Comparison of ENCODE assay signal across 8 cellular contexts in the genomic region with DNA sequence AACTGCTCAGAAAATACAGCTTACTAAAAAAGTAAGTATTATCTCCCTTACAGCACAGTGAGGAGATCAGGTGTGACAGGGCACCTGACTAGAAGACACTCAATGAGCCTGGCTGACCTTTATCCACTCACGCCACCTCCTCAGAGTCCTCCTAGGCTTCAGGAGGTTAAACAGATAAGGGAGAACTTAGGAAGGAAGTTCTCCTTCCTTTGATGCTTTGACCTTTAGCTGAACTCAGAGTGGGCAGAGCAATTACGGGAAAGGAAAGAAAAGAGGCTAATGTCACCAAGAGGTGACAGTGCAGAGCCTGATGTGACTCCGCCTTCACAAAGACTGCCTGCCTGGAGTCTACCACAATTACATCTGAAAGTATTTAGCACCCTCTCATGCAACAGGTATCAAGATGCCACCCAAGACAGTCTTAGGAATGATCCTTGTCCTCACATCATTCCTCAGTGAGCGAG. TPM values are rescaled to one million over a fixed set of nuclear protein-coding genes. Genes with fewer than 3 reads are reported as not detected.
DNase-seq lines count a peak whose midpoint lies in the region; ATAC-seq, FAIRE-seq and TF ChIP-seq lines count a peak whose summit lies in the region.
"Had no signal": no experiment of that assay in that cellular context is flagged by ENCODE, and none has a peak within 500 bp of the region (broad histone marks: within the 10 kb centered on the region; RNA-seq: fewer than 3 reads in every experiment).

No MANE protein-coding gene starts in this region.

- H3K4me2 ChIP-seq in Karpas-422 (ENCODE audit: low read depth, low read length, poor library complexity, severe bottlenecking): no peak overlapping the region

- H3K36me3 ChIP-seq in Karpas-422 (ENCODE audit: insufficient read depth, low read length): no peaks in the 10 kb centered on the region

- peak overlapping the region; percentile 93 for H3K27ac Mint-ChIP-seq in activated CD4-positive, alpha-beta memory T cell treated with anti-CD3 and anti-CD28 coated beads, Interleukin-2, amount 10 ng/mL, durations not matched to agents 7 days and 5 days
- H3K27ac Mint-ChIP-seq in progenitor cell of endocrine pancreas: peak overlapping the region; percentile 57

- FAIRE-seq in GM19239 (lab: Jason Lieb, UNC): peak; percentile 98

- H3K27ac ChIP-seq in foreskin keratinocyte (no peak overlapping the region), Karpas-422 (ENCODE audit: low read length) (no peak overlapping the region)

- TF ChIP-seq CTCF in progenitor cell of endocrine pancreas (IDR thresholded peaks at IDR 0.05; ENCODE audit: unreplicated experiment) (no peak), foreskin keratinocyte (conservative IDR thresholded peaks at IDR 0.05) (no peak)

- H3K36me3 Mint-ChIP-seq in activated CD4-positive, alpha-beta memory T cell treated with anti-CD3 and anti-CD28 coated beads, Interleukin-2, amount 10 ng/mL, durations not matched to agents 7 days and 5 days (ENCODE audit: low read depth): peaks cover 11% of the 10 kb centered on the region
- no peaks in the 10 kb centered on the region for H3K36me3 Mint-ChIP-seq in progenitor cell of endocrine pancreas (ENCODE audit: insufficient read depth)

- H3K4me1 Mint-ChIP-seq in activated CD4-positive, alpha-beta memory T cell treated with anti-CD3 and anti-CD28 coated beads, Interleukin-2, amount 10 ng/mL, durations not matched to agents 7 days and 5 days: peaks cover 79% of the 10 kb centered on the region
- peaks cover 32% of the 10 kb centered on the region for H3K4me1 Mint-ChIP-seq in progenitor cell of endocrine pancreas (ENCODE audit: low read depth)

- H3K9me3 ChIP-seq in Karpas-422 (ENCODE audit: low read length): no peaks in the 10 kb centered on the region

- no peaks in the 10 kb centered on the region for H3K9me3 Mint-ChIP-seq in activated CD4-positive, alpha-beta memory T cell treated with anti-CD3 and anti-CD28 coated beads, Interleukin-2, amount 10 ng/mL, durations not matched to agents 7 days and 5 days
- H3K9me3 Mint-ChIP-seq in progenitor cell of endocrine pancreas (ENCODE audit: low read depth): peaks cover 1% of the 10 kb centered on the region
- H3K9me3 Mint-ChIP-seq: dendritic cell treated with granulocyte-macrophage colony-stimulating factor and Interleukin-4, amounts not matched to agents 40 ng/mL and 50 ng/mL, for 4 days had no signal

- H3K4me1 ChIP-seq in foreskin keratinocyte (no peaks in the 10 kb centered on the region), Karpas-422 (ENCODE audit: low read length) (peaks cover 25% of the 10 kb centered on the region)

- CTCF ChIA-PET in activated CD4-positive, alpha-beta memory T cell treated with anti-CD3 and anti-CD28 coated beads, Interleukin-2, amount 10 ng/mL, durations not matched to agents 7 days and 5 days (lab: Charles Lee): interaction anchor here (0.6 to 3.9 kb wide), 9 partner anchors 16 to 192 kb away, joined by 3 to 15 read pairs (median 4); no protein-coding TSS in a partner anchor

- no peaks in the 10 kb centered on the region for H3K27me3 Mint-ChIP-seq in activated CD4-positive, alpha-beta memory T cell treated with anti-CD3 and anti-CD28 coated beads, Interleukin-2, amount 10 ng/mL, durations not matched to agents 7 days and 5 days
- no peaks in the 10 kb centered on the region for H3K27me3 Mint-ChIP-seq in progenitor cell of endocrine pancreas

- H3K9ac ChIP-seq in Karpas-422 (ENCODE audit: low read length): no peak overlapping the region

- H3K4me3 ChIP-seq in Karpas-422 (ENCODE audit: low read length): no peak overlapping the region

- peak; percentile 24 for ATAC-seq in HG02981 (IDR thresholded peaks at IDR 0.05; ENCODE audit: unreplicated experiment)
- no peak for ATAC-seq in foreskin keratinocyte

- H3K9me2 ChIP-seq in Karpas-422 (replicated peaks; ENCODE audit: insufficient read depth, low read length): 0 out of 2 replicates have a peak, but pooled peaks cover 4% of the 10 kb centered on the region

- H4K20me1 ChIP-seq in Karpas-422 (ENCODE audit: insufficient read depth, low read depth, low read length): no peaks in the 10 kb centered on the region

- no peaks in the 10 kb centered on the region for H3K27me3 ChIP-seq in foreskin keratinocyte
- H3K27me3 ChIP-seq in Karpas-422 (ENCODE audit: low read length): no peaks in the 10 kb centered on the region

- POLR2A ChIA-PET in activated CD4-positive, alpha-beta memory T cell treated with anti-CD3 and anti-CD28 coated beads, Interleukin-2, amount 10 ng/mL, durations not matched to agents 7 days and 5 days (lab: Charles Lee): interaction anchor here (0.7 to 5.0 kb wide), 12 partner anchors 10 to 421 kb away, joined by 3 to 59 read pairs (median 4); partner anchors contain the start of gene ASF1A

- no peak overlapping the region for H2AFZ ChIP-seq in Karpas-422 (ENCODE audit: low read length)

- DNase-seq in GM19239 (ENCODE audit: insufficient read length, low spot score): no peak
- peak; percentile 53 for DNase-seq in activated CD4-positive, alpha-beta memory T cell treated with anti-CD3 and anti-CD28 coated beads, Interleukin-2, amount 10 ng/mL, durations not matched to agents 7 days and 5 days
- DNase-seq in progenitor cell of endocrine pancreas (ENCODE audit: low spot score, unreplicated experiment): no peak
- no peak for DNase-seq in foreskin keratinocyte
- DNase-seq in Karpas-422: no peak
- no peak for DNase-seq in hypothalamus (lab: John Stamatoyannopoulos, UW)

- H3K4me3 Mint-ChIP-seq in activated CD4-positive, alpha-beta memory T cell treated with anti-CD3 and anti-CD28 coated beads, Interleukin-2, amount 10 ng/mL, durations not matched to agents 7 days and 5 days: peak overlapping the region; percentile 55
- no peak overlapping the region for H3K4me3 Mint-ChIP-seq in progenitor cell of endocrine pancreas (ENCODE audit: low read depth)
- H3K4me3 Mint-ChIP-seq: dendritic cell treated with granulocyte-macrophage colony-stimulating factor and Interleukin-4, amounts not matched to agents 40 ng/mL and 50 ng/mL, for 4 days had no signal

- no peaks in the 10 kb centered on the region for H3K79me2 ChIP-seq in Karpas-422 (ENCODE audit: low read length)

RNA-seq across cellular contexts. Expression of gene MAN1A1, which starts 36.7 kb away (rescaled TPM):
- total RNA-seq in activated CD4-positive, alpha-beta memory T cell treated with anti-CD3 and anti-CD28 coated beads, Interleukin-2, amount 10 ng/mL, durations not matched to agents 7 days and 5 days: 10 to 100 TPM; 21.6 to 22.0 TPM
- total RNA-seq in progenitor cell of endocrine pancreas: 27.6 and 29.3 TPM in 2 replicates
- 39.0 and 39.8 TPM in 2 replicates for total RNA-seq in foreskin keratinocyte
- polyA plus RNA-seq in foreskin keratinocyte: 9.8 and 12.4 TPM in 2 replicates
- 0.43 and 0.48 TPM in 2 replicates for total RNA-seq in Karpas-422 (2014; rRNA removed; shearing (Covaris generic); ENCODE audit: low replicate concordance)

Comparison
In these comparisons a context has a peak if more than half of its experiments do, and no peak if none do; other contexts are left out.
1. RNA of gene MAN1A1, which starts 36.7 kb away (total RNA-seq): 39.0 to 39.8 TPM in foreskin keratinocyte, 27.6 to 29.3 TPM in progenitor cell of endocrine pancreas and 21.6 to 22.0 TPM in activated CD4-positive, alpha-beta memory T cell treated with anti-CD3 and anti-CD28 coated beads, Interleukin-2, amount 10 ng/mL, durations not matched to agents 7 days and 5 days; 0.43 to 0.48 TPM in Karpas-422; every median in the first group is over 10 times any median in the second.